In genomic region chr19:48108997-48109782, GRCh38 we compare ENCODE assay signal across 19 cellular contexts. TPM values are rescaled to one million over a fixed set of nuclear protein-coding genes. Genes with fewer than 3 reads are reported as not detected.
DNase-seq lines count a peak whose midpoint lies in the region; ATAC-seq and TF ChIP-seq lines count a peak whose summit lies in the region.
"Had no signal": no experiment of that assay in that cellular context is flagged by ENCODE, and none has a peak within 500 bp of the region (broad histone marks: within the 10 kb centered on the region; RNA-seq: fewer than 3 reads in every experiment).

No MANE protein-coding gene starts in this region.

- H3K9me3 ChIP-seq in MG63 (no peaks in the 10 kb centered on the region), thoracic aorta (no peaks in the 10 kb centered on the region)
- H3K9me3 ChIP-seq: esophagus squamous epithelium had no signal

- intact Hi-C loops in dorsolateral prefrontal cortex (cut with DNase I): loop anchor here (5.0 to 10.0 kb wide), 3 partner anchors 93 to 156 kb away; no protein-coding TSS in a partner anchor

- H3K4me3 ChIP-seq in MG63 (no peak overlapping the region), dorsolateral prefrontal cortex (peak overlapping the region in 49 of 59 donors; percentile 19 to 84 (median 70)), thoracic aorta (no peak overlapping the region)
- H3K4me3 ChIP-seq: GM23338 had no signal

- no peaks in the 10 kb centered on the region for H3K36me3 Mint-ChIP-seq in activated naive CD8-positive, alpha-beta T cell
- H3K36me3 Mint-ChIP-seq in activated naive CD8-positive, alpha-beta T cell treated with anti-CD3 and anti-CD28 coated beads for 36 hours: peaks cover 1% of the 10 kb centered on the region
- H3K36me3 Mint-ChIP-seq in nephron progenitor cell (ENCODE audit: low read depth) (peaks cover 2% of the 10 kb centered on the region), WTC11 (peaks cover under 1% of the 10 kb centered on the region; the same call in 1 of the 2 replicates)

- TF ChIP-seq CTCF in dorsolateral prefrontal cortex (IDR thresholded peaks at IDR 0.05 in 54 of 56, conservative IDR thresholded peaks at IDR 0.05 in 2 of 56; ENCODE audit: low read depth in 1 of 56, partially characterized antibody in 56 of 56): peak in 1 of 56 donors; percentile 12
- no peak for TF ChIP-seq CTCF in thoracic aorta (IDR thresholded peaks at IDR 0.05)
- no peak for TF ChIP-seq CTCF in nephron progenitor cell (IDR thresholded peaks at IDR 0.05)
- no peak for TF ChIP-seq CTCF in WTC11 (IDR thresholded peaks at IDR 0.05)

- peaks cover 6% of the 10 kb centered on the region for H3K4me1 Mint-ChIP-seq in activated naive CD8-positive, alpha-beta T cell (ENCODE audit: low read depth)
- H3K4me1 Mint-ChIP-seq in activated naive CD8-positive, alpha-beta T cell treated with anti-CD3 and anti-CD28 coated beads for 36 hours: peaks cover 6% of the 10 kb centered on the region
- H3K4me1 Mint-ChIP-seq in nephron progenitor cell (peaks cover 25% of the 10 kb centered on the region), WTC11 (peaks cover 5% of the 10 kb centered on the region)

- peak overlapping the region; percentile 30 for H3K4me3 Mint-ChIP-seq in activated naive CD8-positive, alpha-beta T cell
- no peak overlapping the region for H3K4me3 Mint-ChIP-seq in activated naive CD8-positive, alpha-beta T cell treated with anti-CD3 and anti-CD28 coated beads for 36 hours
- H3K4me3 Mint-ChIP-seq in nephron progenitor cell (no peak overlapping the region), WTC11 (no peak overlapping the region)
- H3K4me3 Mint-ChIP-seq: GM23338 had no signal

- H3K27ac Mint-ChIP-seq in activated naive CD8-positive, alpha-beta T cell: no peak overlapping the region
- H3K27ac Mint-ChIP-seq in activated naive CD8-positive, alpha-beta T cell treated with anti-CD3 and anti-CD28 coated beads for 36 hours: no peak overlapping the region
- H3K27ac Mint-ChIP-seq in nephron progenitor cell (no peak overlapping the region), WTC11 (no peak overlapping the region)
- H3K27ac Mint-ChIP-seq: GM23338 had no signal

- H3K27ac ChIP-seq in dorsolateral prefrontal cortex: peak overlapping the region in 48 of 59 donors; percentile 38 to 100 (median 99)
- peak overlapping the region; percentile 1 to 94 for H3K27ac ChIP-seq in thoracic aorta

- no peak for DNase-seq in activated naive CD8-positive, alpha-beta T cell treated with anti-CD3 and anti-CD28 coated beads for 36 hours
- DNase-seq in MG63: peak; percentile 39
- no peak for DNase-seq in dorsolateral prefrontal cortex
- DNase-seq in thoracic aorta (ENCODE audit: low spot score): no peak
- DNase-seq in NCI-H524 (lab: John Stamatoyannopoulos, UW): no peak
- no peak for DNase-seq in nephron progenitor cell
- DNase-seq in WTC11 (ENCODE audit: low spot score): no peak
- DNase-seq: activated CD4-positive, alpha-beta T cell treated with anti-CD3 and anti-CD28 coated beads, Interleukin-2, amount 50 U/mL, for 48 hours; activated effector memory CD4-positive, alpha-beta T cell treated with Interleukin-2 at 50 U/mL for 16 hours; esophagus squamous epithelium; GDM1; mammary epithelial cell; naive thymus-derived CD8-positive, alpha-beta T cell; NCI-H1436 treated with DMSO at 0.1 percent for 48 hours; NK-92 treated with Interleukin-12 subunit alpha and Interleukin-12 subunit beta, amount 100 ng/mL, for 24 hours; stimulated activated CD4-positive, alpha-beta T cell treated with anti-CD3 and anti-CD28 coated beads, Interleukin-15, amount 100 ng/mL, for 24 hours; T-helper 9 cell had no signal

- peaks cover 12 to 36% of the 10 kb centered on the region in 2 donors for H3K4me1 ChIP-seq in thoracic aorta (ENCODE audit: control insufficient read depth in 1 of 2, low read depth in 2 of 2)

- POLR2A ChIA-PET in WTC11 (lab: Charles Lee): no interaction called here

- H3K36me3 ChIP-seq in MG63 (no peaks in the 10 kb centered on the region), thoracic aorta (no peaks in the 10 kb centered on the region)
- H3K36me3 ChIP-seq: esophagus squamous epithelium had no signal

- no peaks in the 10 kb centered on the region for H3K9me3 Mint-ChIP-seq in activated naive CD8-positive, alpha-beta T cell (ENCODE audit: low read depth)
- no peaks in the 10 kb centered on the region for H3K9me3 Mint-ChIP-seq in activated naive CD8-positive, alpha-beta T cell treated with anti-CD3 and anti-CD28 coated beads for 36 hours
- H3K9me3 Mint-ChIP-seq in nephron progenitor cell (no peaks in the 10 kb centered on the region), WTC11 (no peaks in the 10 kb centered on the region)
- H3K9me3 Mint-ChIP-seq: GM23338; naive thymus-derived CD8-positive, alpha-beta T cell had no signal

- CTCF ChIA-PET in WTC11 (lab: Charles Lee): interaction anchor here (1.1 to 2.5 kb wide), 6 partner anchors 43 to 149 kb away, joined by 3 to 10 read pairs (median 8); no protein-coding TSS in a partner anchor

- H3K27me3 ChIP-seq in MG63: no peaks in the 10 kb centered on the region
- no peaks in the 10 kb centered on the region for H3K27me3 ChIP-seq in dorsolateral prefrontal cortex
- no peaks in the 10 kb centered on the region for H3K27me3 ChIP-seq in thoracic aorta (replicated peaks; ENCODE audit: insufficient read depth)
- H3K27me3 ChIP-seq: esophagus squamous epithelium had no signal

- H3K27me3 Mint-ChIP-seq in activated naive CD8-positive, alpha-beta T cell: no peaks in the 10 kb centered on the region
- no peaks in the 10 kb centered on the region for H3K27me3 Mint-ChIP-seq in activated naive CD8-positive, alpha-beta T cell treated with anti-CD3 and anti-CD28 coated beads for 36 hours
- H3K27me3 Mint-ChIP-seq in nephron progenitor cell (ENCODE audit: low read depth, poor library complexity): peaks cover 11% of the 10 kb centered on the region
- peaks cover 6% of the 10 kb centered on the region; the same call in 1 of the 2 replicates for H3K27me3 Mint-ChIP-seq in WTC11 (ENCODE audit: low read depth)

- ATAC-seq in thoracic aorta (ENCODE audit: insufficient number of reproducible peaks, low FRiP score, low read depth) (no peak), WTC11 (no peak)
- ATAC-seq: GM23338; naive thymus-derived CD8-positive, alpha-beta T cell had no signal

TF ChIP-seq in WTC11, 78 proteins besides CTCF, POLR2A, EP300 and RAD21 (continues in another document):
- no peak for TF ChIP-seq USF1 (CRISPR knock-in tag; IDR thresholded peaks at IDR 0.05)
- no peak for TF ChIP-seq ZSCAN18 (CRISPR knock-in tag; IDR thresholded peaks at IDR 0.05)
- TF ChIP-seq CDX4 (CRISPR knock-in tag; IDR thresholded peaks at IDR 0.05; ENCODE audit: borderline replicate concordance): no peak
- TF ChIP-seq ATF3 (CRISPR knock-in tag; conservative IDR thresholded peaks at IDR 0.05): no peak
- no peak for TF ChIP-seq HMGA2 (CRISPR knock-in tag; IDR thresholded peaks at IDR 0.05)

RNA-seq across cellular contexts. Expression of gene PLA2G4C, which starts 1.4 kb away (rescaled TPM):
- 1 to 10 TPM; 2.0 to 2.5 TPM for total RNA-seq in activated naive CD8-positive, alpha-beta T cell treated with anti-CD3 and anti-CD28 coated beads for 36 hours
- total RNA-seq in MG63 (2014; rRNA removed; shearing (Covaris generic); ENCODE audit: low replicate concordance): 8.9 and 17.7 TPM in 2 replicates
- total RNA-seq in dorsolateral prefrontal cortex (100 to 1,000 TPM in 45 of 120 experiments, 10 to 100 TPM in 75; 52.0 to 175 (median 92.9) TPM), thoracic aorta (10 to 100 TPM; 24.2 to 35.9 TPM), WTC11 (2021) (4.5 to 10.6 TPM (median 8.6 TPM) in 3 replicates)

Comparison
In these comparisons a context has a peak if more than half of its experiments do, and no peak if none do; other contexts are left out.
1. H3K4me3 ChIP-seq: peak in dorsolateral prefrontal cortex (49 of 59); none in MG63 (single experiment) and thoracic aorta (single experiment).